ENCODE assay signal across 31 cellular contexts in the genomic region with DNA sequence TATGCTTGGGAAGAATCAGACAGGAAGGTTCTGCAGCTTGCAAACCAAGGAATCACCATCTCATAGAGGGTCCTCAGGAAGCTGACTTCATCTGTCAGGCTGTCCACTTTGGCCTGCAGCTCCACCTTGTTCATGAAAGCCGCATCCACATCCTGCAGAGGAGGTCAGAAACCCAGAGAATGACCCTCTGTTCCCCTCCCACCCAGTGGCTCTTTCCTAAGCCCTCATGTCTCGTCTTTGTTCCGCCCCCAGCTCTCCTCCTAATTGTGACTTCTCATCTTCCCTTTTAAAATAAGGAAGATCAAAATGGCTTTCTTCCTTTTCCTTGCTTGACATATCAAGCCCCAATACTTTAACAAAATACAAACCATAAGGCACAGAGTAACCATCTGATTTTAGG. TPM values are rescaled to one million over a fixed set of nuclear protein-coding genes. Genes with fewer than 3 reads are reported as not detected.
"Had no signal": no experiment of that assay in that cellular context is flagged by ENCODE, and none has a peak within 500 bp of the region (broad histone marks: within the 10 kb centered on the region; RNA-seq: fewer than 3 reads in every experiment).

No MANE protein-coding gene starts in this region.

- H3K27ac ChIP-seq: coronary artery, epithelial cell of prostate, esophagus squamous epithelium, gastrocnemius medialis, heart right ventricle, left lung, lower lobe of right lung had no signal

- DNase-seq: effector CD8-positive, alpha-beta T cell; effector memory CD8-positive, alpha-beta T cell; endodermal cell; erythroblast; esophagus squamous epithelium; foreskin fibroblast; foreskin melanocyte; gastrocnemius medialis; glutamatergic neuron; head of caudate nucleus; heart right ventricle; hippocampal formation; left cardiac atrium; left lung; left ventricle myocardium superior; lower lobe of right lung; mesenchymal stem cell; mucosa of descending colon; naive B cell had no signal

- H3K36me3 ChIP-seq: esophagus squamous epithelium, gastrocnemius medialis, heart right ventricle, left lung, lower lobe of right lung had no signal

- H3K9me3 ChIP-seq: esophagus squamous epithelium, gastrocnemius medialis, heart right ventricle, left lung, lower lobe of right lung, mucosa of descending colon had no signal

- H3K27me3 ChIP-seq: gastrocnemius medialis had no signal

- H3K4me3 ChIP-seq: coronary artery, esophagus squamous epithelium, gastrocnemius medialis, heart right ventricle, left lung, lower lobe of right lung, mucosa of descending colon had no signal

- ATAC-seq: effector memory CD8-positive, alpha-beta T cell; esophagus mucosa; gastrocnemius medialis; heart right ventricle; left cardiac atrium; left lung; left ventricle myocardium superior; lower lobe of right lung; mucosa of descending colon had no signal

- H3K4me1 ChIP-seq: esophagus squamous epithelium, gastrocnemius medialis, heart right ventricle, left lung, lower lobe of right lung had no signal

RNA-seq across cellular contexts. Expression of a gene that starts 4.4 kb away (rescaled TPM):
- total RNA-seq: dermis microvascular lymphatic vessel endothelial cell, endodermal cell, esophagus squamous epithelium, gastrocnemius medialis, glomerular endothelial cell, heart right ventricle, kidney epithelial cell, left cardiac atrium, left lung, left ventricle myocardium superior, lower leg skin, lower lobe of right lung, lung microvascular endothelial cell, mesenteric fat pad, mesothelial cell of epicardium, mucosa of descending colon, myocyte had no signal
- polyA plus RNA-seq: heart right ventricle, keratinocyte had no signal

RNA-seq across cellular contexts. Expression of a gene that starts 23.2 kb away (rescaled TPM):
- total RNA-seq: dermis microvascular lymphatic vessel endothelial cell, endodermal cell, gastrocnemius medialis, heart right ventricle, kidney epithelial cell, left cardiac atrium, left lung, left ventricle myocardium superior, lower leg skin, lower lobe of right lung, lung microvascular endothelial cell, mesenteric fat pad, mucosa of descending colon, myocyte had no signal
- polyA plus RNA-seq: heart right ventricle had no signal

RNA-seq across cellular contexts. Expression of a gene that starts 41.2 kb away (rescaled TPM):
- total RNA-seq: dermis microvascular lymphatic vessel endothelial cell, endodermal cell, gastrocnemius medialis, glomerular endothelial cell, heart right ventricle, kidney epithelial cell, left cardiac atrium, left ventricle myocardium superior, lung microvascular endothelial cell, mesenteric fat pad, mucosa of descending colon, myocyte had no signal
